ENCODE assay signal across 22 cellular contexts in the genomic region with DNA sequence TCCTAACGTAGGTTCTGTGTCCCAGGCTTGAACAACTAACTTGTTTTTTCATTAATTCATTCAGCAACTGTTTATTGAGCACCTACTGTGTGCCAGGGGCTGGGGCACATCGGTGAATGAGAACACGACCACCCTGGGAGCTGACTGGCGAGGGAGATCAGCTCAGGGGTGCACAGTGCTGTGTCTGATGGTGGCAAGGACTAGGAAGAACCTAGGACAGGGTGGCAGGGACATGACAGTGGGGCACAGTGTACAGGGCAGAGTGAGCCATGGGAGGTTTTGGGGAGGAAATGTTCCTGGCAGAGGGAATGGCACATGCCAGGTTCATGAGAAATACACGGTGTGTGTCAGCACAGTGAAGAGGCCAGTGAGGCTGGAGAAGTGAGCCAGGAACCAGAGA.
DNase-seq lines count a peak whose midpoint lies in the region; ATAC-seq, FAIRE-seq and TF ChIP-seq lines count a peak whose summit lies in the region.
"Had no signal": no experiment of that assay in that cellular context is flagged by ENCODE, and none has a peak within 500 bp of the region (broad histone marks: within the 10 kb centered on the region; RNA-seq: fewer than 3 reads in every experiment).

No MANE protein-coding gene starts in this region.

- TF ChIP-seq POLR2A in HepG2 (IDR thresholded peaks at IDR 0.05; ENCODE audit: insufficient read depth in 1 of 2, low read depth in 2 of 2, low read length in 2 of 2): no peak
- TF ChIP-seq POLR2A in right lobe of liver (IDR thresholded peaks at IDR 0.05): no peak

- intact Hi-C loops in HepG2 (cut with micrococcal nuclease; ENCODE audit: unreplicated experiment) (no loop called here), right lobe of liver (cut with DNase I) (no loop called here)

- peak; percentile 21; the same call in 2 of the 3 replicates for ATAC-seq in HepG2
- ATAC-seq in right lobe of liver: no peak
- peak; percentile 14; the same call in 1 of the 3 replicates for ATAC-seq in RWPE2 (ENCODE audit: low read depth)
- no peak for ATAC-seq in GM18907 (IDR thresholded peaks at IDR 0.05; ENCODE audit: unreplicated experiment)
- no peak for ATAC-seq in HG02870 (IDR thresholded peaks at IDR 0.05; ENCODE audit: unreplicated experiment)
- ATAC-seq in GM21825 (IDR thresholded peaks at IDR 0.05; ENCODE audit: unreplicated experiment): no peak
- ATAC-seq: A549, GM23338, HCT116 had no signal

- TF ChIP-seq CTCF in HepG2 (CRISPR knock-in tag; IDR thresholded peaks at IDR 0.05): no peak
- TF ChIP-seq CTCF in right lobe of liver (IDR thresholded peaks at IDR 0.05): no peak
- TF ChIP-seq CTCF in RWPE2 (IDR thresholded peaks at IDR 0.05; ENCODE audit: poor library complexity, severe bottlenecking): no peak
- TF ChIP-seq CTCF in neural crest cell (conservative IDR thresholded peaks at IDR 0.05): no peak
- no peak for TF ChIP-seq CTCF in type B pancreatic cell (conservative IDR thresholded peaks at IDR 0.05)

- no peak for TF ChIP-seq RAD21 in HepG2 (CRISPR knock-in tag; IDR thresholded peaks at IDR 0.05)

- H3K9me3 ChIP-seq in HepG2 (ENCODE audit: low read length): no peaks in the 10 kb centered on the region
- H3K9me3 ChIP-seq in right lobe of liver: no peaks in the 10 kb centered on the region
- no peaks in the 10 kb centered on the region for H3K9me3 ChIP-seq in RWPE2 (ENCODE audit: severe bottlenecking)
- H3K9me3 ChIP-seq: A549 had no signal

- H3K36me3 ChIP-seq in HepG2 (replicated peaks in 1 of 2; ENCODE audit: control insufficient read depth in 1 of 2, insufficient read depth in 2 of 2, low read length in 2 of 2): no peaks in the 10 kb centered on the region
- H3K36me3 ChIP-seq in right lobe of liver: no peaks in the 10 kb centered on the region
- no peaks in the 10 kb centered on the region for H3K36me3 ChIP-seq in RWPE2 (ENCODE audit: low read depth)

- no peak overlapping the region for H3K27ac ChIP-seq in HepG2 (ENCODE audit: extremely low read length, insufficient read depth, low read length)
- H3K27ac ChIP-seq in right lobe of liver: no peak overlapping the region
- H3K27ac ChIP-seq in RWPE2 (ENCODE audit: poor library complexity, severe bottlenecking): no peak overlapping the region
- H3K27ac ChIP-seq: 22Rv1, A549, C4-2B had no signal

- in situ Hi-C loops in HepG2 (cut with HindIII; ENCODE audit: extremely low pct_ligation_motif_present, low pct_unique_long_range_greater_than_20kb): no loop called here

- H3K4me1 Mint-ChIP-seq in neural crest cell: peaks cover 4% of the 10 kb centered on the region
- H3K4me1 Mint-ChIP-seq in type B pancreatic cell (ENCODE audit: unreplicated experiment): no peaks in the 10 kb centered on the region
- H3K4me1 Mint-ChIP-seq: GM23338, IgD-negative memory B cell had no signal

- H3K27ac Mint-ChIP-seq in neural crest cell (ENCODE audit: unreplicated experiment): peak overlapping the region; percentile 82
- peak overlapping the region; percentile 61 for H3K27ac Mint-ChIP-seq in type B pancreatic cell
- H3K27ac Mint-ChIP-seq: CD4-positive, alpha-beta T cell; GM23338; HFFc6; IgD-negative memory B cell had no signal

- no peak for FAIRE-seq in HepG2 (lab: Jason Lieb, UNC)
- FAIRE-seq: A549, GM19239, H54 had no signal

- H3K4me3 ChIP-seq in HepG2 (replicated peaks in 1 of 3; ENCODE audit: insufficient read depth in 1 of 3, low read depth in 2 of 3, low read length in 3 of 3) (no peak overlapping the region), right lobe of liver (no peak overlapping the region), RWPE2 (ENCODE audit: severe bottlenecking) (no peak overlapping the region)
- H3K4me3 ChIP-seq: A549, GM23338 had no signal

- H4K20me1 ChIP-seq in HepG2 (ENCODE audit: insufficient read depth, low read length): no peaks in the 10 kb centered on the region

- TF ChIP-seq EP300 in HepG2 (IDR thresholded peaks at IDR 0.05; ENCODE audit: low read depth in 2 of 2, low read length in 2 of 2) (no peak), HepG2 (CRISPR knock-in tag; IDR thresholded peaks at IDR 0.05; ENCODE audit: borderline replicate concordance) (no peak)

- H3K36me3 Mint-ChIP-seq in neural crest cell (ENCODE audit: low read depth) (no peaks in the 10 kb centered on the region), type B pancreatic cell (peaks cover 27% of the 10 kb centered on the region)
- H3K36me3 Mint-ChIP-seq: IgD-negative memory B cell had no signal

- H3K27me3 Mint-ChIP-seq in neural crest cell (ENCODE audit: low read depth): no peaks in the 10 kb centered on the region
- no peaks in the 10 kb centered on the region for H3K27me3 Mint-ChIP-seq in type B pancreatic cell
- H3K27me3 Mint-ChIP-seq: IgD-negative memory B cell had no signal

- CTCF ChIA-PET in HepG2 (lab: Yijun Ruan, JAX; ENCODE audit: low intra/inter-chr PET ratio, low total read pairs): no interaction called here

- BruUV-seq in HepG2 (replicated peaks; lab: Mats Ljungman, UMichigan): no TSS peak

- H3K9ac ChIP-seq in HepG2 (ENCODE audit: insufficient read depth, low read depth, low read length): no peak overlapping the region

- H3K4me2 ChIP-seq in HepG2 (ENCODE audit: low read depth, low read length): no peak overlapping the region
- H3K4me2 ChIP-seq: A549, GM23338 had no signal

- 14% methylated on average over 5 of the region's 5 CpGs for WGBS in HepG2 (ENCODE audit: low lambda C conversion rate)
- 91% methylated on average over 5 of the region's 5 CpGs for WGBS in right lobe of liver (ENCODE audit: insufficient coverage, low coverage, low lambda C conversion rate, missing lambda C conversion rate)

- H3K4me3 Mint-ChIP-seq in neural crest cell (no peak overlapping the region), type B pancreatic cell (no peak overlapping the region)
- H3K4me3 Mint-ChIP-seq: CD4-positive, alpha-beta T cell; GM23338; HFFc6; IgD-negative memory B cell had no signal

- H3K4me1 ChIP-seq in HepG2 (ENCODE audit: insufficient read depth, low read length) (no peaks in the 10 kb centered on the region), right lobe of liver (no peaks in the 10 kb centered on the region), RWPE2 (ENCODE audit: insufficient read depth, poor library complexity, severe bottlenecking) (no peaks in the 10 kb centered on the region)

- POLR2A ChIA-PET in HepG2 (lab: Yijun Ruan, JAX): no interaction called here

- DNase-seq in HepG2 (ENCODE audit: low spot score): no peak
- DNase-seq in right lobe of liver: no peak
- no peak for DNase-seq in RWPE2 (ENCODE audit: low spot score)
- no peak for DNase-seq in neural crest cell (ENCODE audit: low read depth, low spot score)
- DNase-seq in type B pancreatic cell (ENCODE audit: extremely low spot score, unreplicated experiment): no peak
- DNase-seq: AML-193; CD4-positive, alpha-beta T cell; DMS153; DMS79; GDM1; HFFc6 had no signal

- H3K79me2 ChIP-seq in HepG2 (ENCODE audit: insufficient read depth, low read length): no peaks in the 10 kb centered on the region

- H3K9me3 Mint-ChIP-seq in neural crest cell (no peaks in the 10 kb centered on the region), type B pancreatic cell (peaks cover 4% of the 10 kb centered on the region)
- H3K9me3 Mint-ChIP-seq: CD4-positive, alpha-beta T cell; HFFc6; IgD-negative memory B cell had no signal

- H2AFZ ChIP-seq in HepG2 (ENCODE audit: low read length): no peak overlapping the region
- H2AFZ ChIP-seq: GM23338 had no signal

- H3K27me3 ChIP-seq in HepG2 (ENCODE audit: control insufficient read depth in 1 of 2, insufficient read depth in 2 of 2, low read length in 2 of 2) (peaks cover 5 to 42% of the 10 kb centered on the region in 2 experiments; a peak in 4 of 5 replicates), right lobe of liver (no peaks in the 10 kb centered on the region), RWPE2 (ENCODE audit: insufficient read depth, poor library complexity, severe bottlenecking) (no peaks in the 10 kb centered on the region)

TF ChIP-seq in HepG2, 621 proteins besides CTCF, POLR2A, EP300 and RAD21:
- TF ChIP-seq, protein P1, sequence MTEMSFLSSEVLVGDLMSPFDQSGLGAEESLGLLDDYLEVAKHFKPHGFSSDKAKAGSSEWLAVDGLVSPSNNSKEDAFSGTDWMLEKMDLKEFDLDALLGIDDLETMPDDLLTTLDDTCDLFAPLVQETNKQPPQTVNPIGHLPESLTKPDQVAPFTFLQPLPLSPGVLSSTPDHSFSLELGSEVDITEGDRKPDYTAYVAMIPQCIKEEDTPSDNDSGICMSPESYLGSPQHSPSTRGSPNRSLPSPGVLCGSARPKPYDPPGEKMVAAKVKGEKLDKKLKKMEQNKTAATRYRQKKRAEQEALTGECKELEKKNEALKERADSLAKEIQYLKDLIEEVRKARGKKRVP (CRISPR knock-in tag; IDR thresholded peaks at IDR 0.05): no peak
- TF ChIP-seq ZKSCAN1 (IDR thresholded peaks at IDR 0.05; ENCODE audit: low read length) (0 out of 2 replicates have a peak, but pooled peaks have one; percentile 29), ZC3H4 (CRISPR knock-in tag; IDR thresholded peaks at IDR 0.05; ENCODE audit: borderline replicate concordance) (no peak), ZNF253 (CRISPR knock-in tag; IDR thresholded peaks at IDR 0.05; ENCODE audit: borderline replicate concordance) (no peak), POLR2G (IDR thresholded peaks at IDR 0.05; ENCODE audit: low read depth, low read length) (no peak), FOXJ3 (CRISPR knock-in tag; IDR thresholded peaks at IDR 0.05; ENCODE audit: borderline replicate concordance) (no peak), SP5 (CRISPR knock-in tag; IDR thresholded peaks at IDR 0.05; ENCODE audit: borderline replicate concordance, low read depth) (no peak)
TF ChIP-seq in HepG2: peak in this region for 1.

Comparison
In these comparisons a context has a peak if more than half of its experiments do, and no peak if none do; other contexts are left out.
1. ATAC-seq: peak in HepG2 (single experiment) and RWPE2 (single experiment); none in right lobe of liver (0 of 4), GM18907 (single experiment), HG02870 (single experiment) and GM21825 (single experiment).